ENCODE assay signal across 8 cellular contexts in genomic region chr17:82848022-82848592, GRCh38. TPM values are rescaled to one million over a fixed set of nuclear protein-coding genes. Genes with fewer than 3 reads are reported as not detected.
DNase-seq lines count a peak whose midpoint lies in the region; ATAC-seq and TF ChIP-seq lines count a peak whose summit lies in the region.

No MANE protein-coding gene starts in this region.

- H3K27me3 Mint-ChIP-seq in GM23338 (ENCODE audit: insufficient read depth, low read depth, poor library complexity) = peaks cover 7% of the 10 kb centered on the region
- H3K27me3 Mint-ChIP-seq in activated CD8-positive, alpha-beta T cell treated with anti-CD3 and anti-CD28 coated beads, Interleukin-2, amount 10 ng/mL, durations not matched to agents 7 days and 5 days (ENCODE audit: low read depth) = no peaks in the 10 kb centered on the region

- H3K9me3 Mint-ChIP-seq in GM23338 = peaks cover 8% of the 10 kb centered on the region
- H3K9me3 Mint-ChIP-seq in activated CD8-positive, alpha-beta T cell treated with anti-CD3 and anti-CD28 coated beads, Interleukin-2, amount 10 ng/mL, durations not matched to agents 7 days and 5 days (ENCODE audit: insufficient read depth) = no peaks in the 10 kb centered on the region

- DNase-seq in GM23338 (ENCODE audit: low spot score) (no peak), fibroblast of gingiva (ENCODE audit: low read depth) (peak; percentile 30), BE2C (no peak), NCI-H2171 treated with DMSO at 0.1 percent for 48 hours (lab: John Stamatoyannopoulos, UW) (no peak), GM10248 (ENCODE audit: extremely low spot score) (no peak), SIG-M5 treated with dmso at 0.1 percent for 504 hours (lab: John Stamatoyannopoulos, UW; ENCODE audit: unreplicated experiment) (no peak)
- peak; percentile 65 for DNase-seq in activated CD8-positive, alpha-beta T cell treated with anti-CD3 and anti-CD28 coated beads, Interleukin-2, amount 10 ng/mL, durations not matched to agents 7 days and 5 days

- H3K27ac ChIP-seq in GM23338 (ENCODE audit: low read depth) = 0 out of 2 replicates have a peak overlapping the region, but pooled peaks have one; percentile 14
- peak overlapping the region; percentile 47 for H3K27ac ChIP-seq in skeletal muscle tissue (ENCODE audit: low read depth, low read length)

- H3K27ac Mint-ChIP-seq in GM23338 = no peak overlapping the region; the same call in 1 of the 2 replicates
- peak overlapping the region; percentile 74 for H3K27ac Mint-ChIP-seq in activated CD8-positive, alpha-beta T cell treated with anti-CD3 and anti-CD28 coated beads, Interleukin-2, amount 10 ng/mL, durations not matched to agents 7 days and 5 days

- H3K9me3 ChIP-seq in skeletal muscle tissue (ENCODE audit: control insufficient read depth in 3 of 3, low read length in 3 of 3) (no peaks in the 10 kb centered on the region), BE2C (no peaks in the 10 kb centered on the region)

- peak; percentile 75 for ATAC-seq in GM23338
- peak; percentile 87 for ATAC-seq in activated CD8-positive, alpha-beta T cell treated with anti-CD3 and anti-CD28 coated beads, Interleukin-2, amount 10 ng/mL, durations not matched to agents 7 days and 5 days

- TF ChIP-seq CTCF in GM23338 (conservative IDR thresholded peaks at IDR 0.05; ENCODE audit: low read depth in 2 of 2) = no peak
- no peak for TF ChIP-seq CTCF in BE2C (IDR thresholded peaks at IDR 0.05; ENCODE audit: low read depth, low read length)
- no peak for TF ChIP-seq CTCF in GM10248 (IDR thresholded peaks at IDR 0.05; ENCODE audit: control extremely low read depth, extremely low read depth, low read depth, missing control alignments)

- H3K4me1 Mint-ChIP-seq in GM23338 = peaks cover 12% of the 10 kb centered on the region
- peaks cover 13% of the 10 kb centered on the region for H3K4me1 Mint-ChIP-seq in activated CD8-positive, alpha-beta T cell treated with anti-CD3 and anti-CD28 coated beads, Interleukin-2, amount 10 ng/mL, durations not matched to agents 7 days and 5 days (ENCODE audit: low read depth)

- POLR2A ChIA-PET in activated CD8-positive, alpha-beta T cell treated with anti-CD3 and anti-CD28 coated beads, Interleukin-2, amount 10 ng/mL, durations not matched to agents 7 days and 5 days (lab: Charles Lee) = interaction anchor here (1.2 kb wide), 1 partner anchor 16 kb away, joined by 3 read pairs; no protein-coding TSS in a partner anchor
- POLR2A ChIA-PET in GM10248 (lab: Yijun Ruan, JAX) = no interaction called here

- no peaks in the 10 kb centered on the region for H3K4me1 ChIP-seq in GM23338 (ENCODE audit: insufficient read depth)
- peaks cover 0 to 10% (median 4%) of the 10 kb centered on the region in 3 donors for H3K4me1 ChIP-seq in skeletal muscle tissue (ENCODE audit: control insufficient read depth in 3 of 3, insufficient read depth in 3 of 3, low read length in 3 of 3)
- H3K4me1 ChIP-seq in BE2C = no peaks in the 10 kb centered on the region

- 0 out of 2 replicates have a peak, but pooled peaks cover 2% of the 10 kb centered on the region for H3F3A ChIP-seq in GM23338 (replicated peaks; ENCODE audit: low read depth)

- no peaks in the 10 kb centered on the region for H3K9me2 ChIP-seq in GM23338 (ENCODE audit: insufficient read depth)

- H3K36me3 Mint-ChIP-seq in GM23338 (ENCODE audit: low read depth) = peaks cover 21% of the 10 kb centered on the region
- peaks cover 11% of the 10 kb centered on the region for H3K36me3 Mint-ChIP-seq in activated CD8-positive, alpha-beta T cell treated with anti-CD3 and anti-CD28 coated beads, Interleukin-2, amount 10 ng/mL, durations not matched to agents 7 days and 5 days (ENCODE audit: low read depth)

- H3K27me3 ChIP-seq in GM23338 (ENCODE audit: insufficient read depth) (no peaks in the 10 kb centered on the region), skeletal muscle tissue (ENCODE audit: control insufficient read depth in 3 of 3, insufficient read depth in 3 of 3, low read length in 3 of 3) (no peaks in the 10 kb centered on the region), BE2C (no peaks in the 10 kb centered on the region)

- H3K36me3 ChIP-seq in GM23338 (ENCODE audit: insufficient read depth) = no peaks in the 10 kb centered on the region
- H3K36me3 ChIP-seq in skeletal muscle tissue (ENCODE audit: control insufficient read depth in 3 of 3, insufficient read depth in 3 of 3, low read length in 3 of 3) = peaks cover 0 to 2% (median 0%) of the 10 kb centered on the region in 3 donors
- no peaks in the 10 kb centered on the region for H3K36me3 ChIP-seq in BE2C

- H2AFZ ChIP-seq in GM23338 = no peak overlapping the region

- H3K4me3 Mint-ChIP-seq in GM23338 = no peak overlapping the region
- H3K4me3 Mint-ChIP-seq in activated CD8-positive, alpha-beta T cell treated with anti-CD3 and anti-CD28 coated beads, Interleukin-2, amount 10 ng/mL, durations not matched to agents 7 days and 5 days = peak overlapping the region; percentile 36

- H3K79me2 ChIP-seq in GM23338 (replicated peaks; ENCODE audit: insufficient read depth) = peaks cover 13% of the 10 kb centered on the region; the same call in 1 of the 2 replicates

- H3K4me3 ChIP-seq in GM23338 = no peak overlapping the region
- peak overlapping the region; percentile 40 to 60 (median 41) for H3K4me3 ChIP-seq in skeletal muscle tissue (ENCODE audit: low read length in 3 of 3)
- H3K4me3 ChIP-seq in BE2C (ENCODE audit: low read depth, low read length) = no peak overlapping the region

- CTCF ChIA-PET in activated CD8-positive, alpha-beta T cell treated with anti-CD3 and anti-CD28 coated beads, Interleukin-2, amount 10 ng/mL, durations not matched to agents 7 days and 5 days (lab: Charles Lee) = interaction anchor here (0.9 kb wide), 1 partner anchor 16 kb away, joined by 5 read pairs; no protein-coding TSS in a partner anchor
- CTCF ChIA-PET in GM10248 (lab: Yijun Ruan, JAX) = no interaction called here

- peak overlapping the region in 1 of 3 donors; percentile 28 for H3K9ac ChIP-seq in skeletal muscle tissue (ENCODE audit: low read depth in 1 of 3, low read length in 3 of 3)

- peaks cover 8% of the 10 kb centered on the region for H4K20me1 ChIP-seq in GM23338 (replicated peaks; ENCODE audit: insufficient read depth)

- no peak overlapping the region for H3K4me2 ChIP-seq in GM23338

RNA-seq across cellular contexts. Expression of gene ZNF750, which starts 8.3 kb away (rescaled TPM):
- 0.17 TPM in 1 of 2 replicates, not detected in the other for total RNA-seq in GM23338 (2014; rRNA removed; shearing (Covaris generic))
- 0.13 and 0.19 TPM in 2 replicates for polyA plus RNA-seq in GM23338 (2016; fragmentation: Nextera tagmentation; extraction: Ambion mirVana)
- not detected for total RNA-seq in activated CD8-positive, alpha-beta T cell treated with anti-CD3 and anti-CD28 coated beads, Interleukin-2, amount 10 ng/mL, durations not matched to agents 7 days and 5 days
- total RNA-seq in skeletal muscle tissue = not detected
- 0.54 TPM for polyA plus RNA-seq in BE2C (2012; ENCODE audit: insufficient read depth, insufficient read length, low read depth)

Comparison
In these comparisons a context has a peak if more than half of its experiments do, and no peak if none do; other contexts are left out.
1. DNase-seq: peak in activated CD8-positive, alpha-beta T cell treated with anti-CD3 and anti-CD28 coated beads, Interleukin-2, amount 10 ng/mL, durations not matched to agents 7 days and 5 days (single experiment) and fibroblast of gingiva (single experiment); none in GM23338 (single experiment), BE2C (single experiment), NCI-H2171 treated with DMSO at 0.1 percent for 48 hours (single experiment), GM10248 (single experiment) and SIG-M5 treated with dmso at 0.1 percent for 504 hours (single experiment).
2. H3K4me3 ChIP-seq: peak in skeletal muscle tissue (3 of 3); none in GM23338 (single experiment) and BE2C (single experiment).